ENCODE assay signal across 10 cellular contexts in genomic region chr11:111414267-111414931, GRCh38. TPM values are rescaled to one million over a fixed set of nuclear protein-coding genes. Genes with fewer than 3 reads are reported as not detected.
DNase-seq lines count a peak whose midpoint lies in the region; ATAC-seq and TF ChIP-seq lines count a peak whose summit lies in the region.
"Had no signal": no experiment of that assay in that cellular context is flagged by ENCODE, and none has a peak within 500 bp of the region (broad histone marks: within the 10 kb centered on the region; RNA-seq: fewer than 3 reads in every experiment).

No MANE protein-coding gene starts in this region.

- no peaks in the 10 kb centered on the region for H3K27me3 Mint-ChIP-seq in IgD-negative memory B cell

- H4K91ac ChIP-seq in mesenchymal stem cell (ENCODE audit: low read length): no peak overlapping the region

- no peak overlapping the region for H2BK15ac ChIP-seq in mesenchymal stem cell (ENCODE audit: low read depth, poor library complexity, severe bottlenecking)

- H3K4me1 ChIP-seq in upper lobe of right lung: peaks cover 21% of the 10 kb centered on the region
- H3K4me1 ChIP-seq in lower lobe of right lung: peaks cover 25% of the 10 kb centered on the region
- no peaks in the 10 kb centered on the region for H3K4me1 ChIP-seq in mesenchymal stem cell (ENCODE audit: control insufficient read depth, insufficient read depth, low read depth, low read length)

- peak overlapping the region; percentile 84 to 99 (median 97) for H3K27ac Mint-ChIP-seq in IgD-negative memory B cell

- H3K27ac ChIP-seq in upper lobe of right lung (no peak overlapping the region), lower lobe of right lung (no peak overlapping the region), mesenchymal stem cell (ENCODE audit: low read length, poor library complexity, severe bottlenecking) (no peak overlapping the region)

- H3K9ac ChIP-seq in mesenchymal stem cell (ENCODE audit: low read length): no peak overlapping the region

- H3K4me3 Mint-ChIP-seq in IgD-negative memory B cell: peak overlapping the region; percentile 75 to 90 (median 80)

- H3K4me3 ChIP-seq in fibroblast of villous mesenchyme (ENCODE audit: low read depth, low read length): peak overlapping the region; percentile 14
- H3K4me3 ChIP-seq in upper lobe of right lung: no peak overlapping the region
- no peak overlapping the region for H3K4me3 ChIP-seq in lower lobe of right lung
- H3K4me3 ChIP-seq in mesenchymal stem cell (ENCODE audit: insufficient read depth in 1 of 2, low read depth in 1 of 2, low read length in 2 of 2): no peak overlapping the region

- no peaks in the 10 kb centered on the region for H3K9me3 Mint-ChIP-seq in IgD-negative memory B cell

- H3K27me3 ChIP-seq in upper lobe of right lung (no peaks in the 10 kb centered on the region), lower lobe of right lung (ENCODE audit: low read depth) (no peaks in the 10 kb centered on the region), mesenchymal stem cell (ENCODE audit: control insufficient read depth in 1 of 2, insufficient read depth in 1 of 2, low read length in 2 of 2) (peaks cover 14 to 68% of the 10 kb centered on the region in 2 experiments)

- ATAC-seq in GM18511 (IDR thresholded peaks at IDR 0.05; ENCODE audit: unreplicated experiment) (peak; percentile 28), GM21390 (IDR thresholded peaks at IDR 0.05; ENCODE audit: unreplicated experiment) (peak; percentile 33), upper lobe of right lung (no peak), lower lobe of right lung (no peak)

- no peak overlapping the region for H3K14ac ChIP-seq in mesenchymal stem cell (ENCODE audit: low read length in 2 of 2)

- H3K79me1 ChIP-seq in mesenchymal stem cell (replicated peaks; ENCODE audit: low read length, poor library complexity, severe bottlenecking): no peaks in the 10 kb centered on the region

- 63% methylated on average over 7 of the region's 9 CpGs for WGBS in mesenchymal stem cell

- peaks cover 80 to 91% (median 91%) of the 10 kb centered on the region in 3 donors for H3K4me1 Mint-ChIP-seq in IgD-negative memory B cell

- H2BK120ac ChIP-seq in mesenchymal stem cell (ENCODE audit: low read depth, low read length): no peak overlapping the region

- H3K36me3 Mint-ChIP-seq in IgD-negative memory B cell: no peaks in the 10 kb centered on the region

- H2AFZ ChIP-seq in mesenchymal stem cell (ENCODE audit: low read depth, low read length): no peak overlapping the region

- H2AK5ac ChIP-seq in mesenchymal stem cell (ENCODE audit: low read length, severe bottlenecking): no peak overlapping the region

- no peak overlapping the region for H2BK5ac ChIP-seq in mesenchymal stem cell (ENCODE audit: low read depth, low read length, poor library complexity, severe bottlenecking)

- TF ChIP-seq CTCF in fibroblast of villous mesenchyme (IDR thresholded peaks at IDR 0.05; ENCODE audit: insufficient read depth, low read depth, low read length): no peak
- no peak for TF ChIP-seq CTCF in upper lobe of right lung (IDR thresholded peaks at IDR 0.05)
- TF ChIP-seq CTCF in lower lobe of right lung (IDR thresholded peaks at IDR 0.05): no peak

- H3K9me3 ChIP-seq in upper lobe of right lung (no peaks in the 10 kb centered on the region), lower lobe of right lung (no peaks in the 10 kb centered on the region), mesenchymal stem cell (ENCODE audit: control insufficient read depth, low read length) (no peaks in the 10 kb centered on the region)

- H3K4me2 ChIP-seq in mesenchymal stem cell (ENCODE audit: low read length, poor library complexity, severe bottlenecking): no peak overlapping the region

- intact Hi-C loops in upper lobe of right lung (cut with DNase I) (no loop called here), lower lobe of right lung (cut with DNase I) (no loop called here)

- H3K36me3 ChIP-seq in upper lobe of right lung (no peaks in the 10 kb centered on the region), lower lobe of right lung (no peaks in the 10 kb centered on the region), mesenchymal stem cell (ENCODE audit: control insufficient read depth in 1 of 2, insufficient read depth in 2 of 2, low read depth in 1 of 2, low read length in 2 of 2) (no peaks in the 10 kb centered on the region)

- H3K4ac ChIP-seq in mesenchymal stem cell (ENCODE audit: low read depth in 1 of 2, low read length in 2 of 2): no peak overlapping the region

- H3K18ac ChIP-seq in mesenchymal stem cell (ENCODE audit: low read depth in 1 of 2, low read length in 2 of 2): no peak overlapping the region

- no peak overlapping the region for H3K23ac ChIP-seq in mesenchymal stem cell (ENCODE audit: low read length in 2 of 2)

- H2BK12ac ChIP-seq in mesenchymal stem cell (ENCODE audit: low read length in 2 of 2): peak overlapping the region in 1 of 2 experiments; percentile 10

- H4K8ac ChIP-seq in mesenchymal stem cell (ENCODE audit: low read length): no peak overlapping the region

- DNase-seq in fibroblast of villous mesenchyme (ENCODE audit: low read depth) (peak; percentile 58), upper lobe of right lung (no peak), lower lobe of right lung (no peak), mesenchymal stem cell (no peak), NCI-H1048 (lab: John Stamatoyannopoulos, UW) (no peak)
- DNase-seq: GOT3, NCI-H2081 had no signal

RNA-seq across cellular contexts. Expression of gene POU2AF1, which starts 35.3 kb away (rescaled TPM):
- 194 TPM for polyA plus RNA-seq in IgD-negative memory B cell
- not detected in 2 replicates for total RNA-seq in fibroblast of villous mesenchyme
- 2.5 TPM for total RNA-seq in upper lobe of right lung
- 3.4 TPM for total RNA-seq in lower lobe of right lung
- not detected for polyA plus RNA-seq in mesenchymal stem cell (2013, experiment 1 of 2)
- polyA plus RNA-seq in mesenchymal stem cell (2013, experiment 2 of 2): not detected

Comparison
In these comparisons a context has a peak if more than half of its experiments do, and no peak if none do; other contexts are left out.
1. ATAC-seq: peak in GM18511 (single experiment) and GM21390 (single experiment); none in upper lobe of right lung (single experiment) and lower lobe of right lung (0 of 2).